In the genomic region with DNA sequence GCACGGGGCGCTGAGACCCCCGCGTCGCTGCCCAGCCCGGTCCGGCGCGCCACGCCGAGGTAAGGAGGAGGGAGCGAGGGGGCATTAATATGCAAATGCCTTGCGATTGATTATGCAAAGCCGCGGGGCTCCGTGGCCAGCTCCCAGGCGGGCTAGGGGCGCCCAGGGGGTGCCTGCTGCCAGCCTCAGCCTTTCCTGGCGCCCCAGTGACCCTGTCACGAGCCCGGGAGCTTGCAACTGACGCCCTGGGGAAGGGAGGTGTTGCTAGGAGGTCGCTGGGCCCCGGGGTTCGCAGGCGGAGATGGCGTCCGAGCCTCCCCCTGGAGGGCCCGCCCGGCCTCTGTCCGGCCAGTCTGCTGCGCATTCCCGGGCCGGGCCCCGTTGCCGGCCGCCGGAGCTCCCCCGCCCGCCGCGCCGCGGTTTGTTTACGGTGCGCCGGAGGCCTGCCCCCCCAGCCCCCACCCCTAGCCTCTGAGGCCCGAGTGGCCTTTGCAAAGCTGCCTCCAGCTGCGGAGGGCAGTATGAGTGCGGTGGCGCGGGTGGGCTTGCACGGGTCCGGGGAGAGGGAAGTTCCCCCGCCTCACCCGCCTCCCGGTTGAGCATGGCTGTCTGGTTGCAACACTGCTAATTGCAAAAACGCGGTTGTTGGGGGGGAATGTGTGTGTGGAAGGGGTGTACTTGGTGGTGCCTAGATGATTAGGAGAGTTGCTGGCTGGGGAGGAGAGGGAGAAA, we compare ENCODE assay signal across 8 cellular contexts. TPM values are rescaled to one million over a fixed set of nuclear protein-coding genes. Genes with fewer than 3 reads are reported as not detected.
DNase-seq lines count a peak whose midpoint lies in the region; ATAC-seq and TF ChIP-seq lines count a peak whose summit lies in the region.

No MANE protein-coding gene starts in this region.

- no peak for TF ChIP-seq CTCF in Calu3 (IDR thresholded peaks at IDR 0.05; ENCODE audit: unreplicated experiment)

- H3K79me2 ChIP-seq in GM23248 (ENCODE audit: insufficient read depth): peaks cover 41% of the 10 kb centered on the region

- ATAC-seq in left ventricle myocardium superior: peak; percentile 63

- H3K36me3 ChIP-seq in GM23248 (ENCODE audit: low read depth): no peaks in the 10 kb centered on the region
- H3K36me3 ChIP-seq in rectal smooth muscle tissue (ENCODE audit: control insufficient read depth, insufficient read depth, low read length): peaks cover 4% of the 10 kb centered on the region

- in situ Hi-C loops in GM23248 (cut with MboI): no loop called here

- BruUV-seq in Calu3 (replicated peaks; lab: Mats Ljungman, UMichigan): no TSS peak

- CTCF ChIA-PET in Calu3 (lab: Charles Lee): interaction anchor here (0.5 to 37.1 kb wide), 29 partner anchors 4 to 1992 kb away, joined by 3 to 1006 read pairs (median 5); partner anchors contain the start of genes CSF3, ERBB2, MED24 and MSL1

- H3K9me3 ChIP-seq in GM23248 (ENCODE audit: low read depth): no peaks in the 10 kb centered on the region

- peak overlapping the region; percentile 96 for H3K4me2 ChIP-seq in GM23248 (ENCODE audit: unreplicated experiment)

- peak overlapping the region; percentile 95 for H2AFZ ChIP-seq in GM23248

- H3K27me3 Mint-ChIP-seq in Calu3 (ENCODE audit: unreplicated experiment): peaks cover 45% of the 10 kb centered on the region
- H3K27me3 Mint-ChIP-seq in activated naive CD8-positive, alpha-beta T cell treated with anti-CD3 and anti-CD28 coated beads for 36 hours: no peaks in the 10 kb centered on the region

- DNase-seq in Calu3: peak; percentile 94
- DNase-seq in GM23248: peak; percentile 59
- DNase-seq in NCI-H1105 treated with DMSO at 0.1 percent for 48 hours (lab: John Stamatoyannopoulos, UW): peak; percentile 16
- DNase-seq in activated naive CD8-positive, alpha-beta T cell treated with anti-CD3 and anti-CD28 coated beads for 36 hours: peak; percentile 30
- DNase-seq in left ventricle myocardium superior: peak; percentile 70
- DNase-seq in NK-92 (lab: John Stamatoyannopoulos, UW; ENCODE audit: unreplicated experiment): no peak
- no peak for DNase-seq in NCI-H187 treated with DMSO at 0.1 percent for 48 hours (lab: John Stamatoyannopoulos, UW)

- peaks cover 40% of the 10 kb centered on the region for H3K36me3 Mint-ChIP-seq in Calu3 (ENCODE audit: insufficient read depth, unreplicated experiment)
- H3K36me3 Mint-ChIP-seq in activated naive CD8-positive, alpha-beta T cell treated with anti-CD3 and anti-CD28 coated beads for 36 hours: no peaks in the 10 kb centered on the region

- intact Hi-C loops in Calu3 (cut with micrococcal nuclease; ENCODE audit: unreplicated experiment): loop anchor here (1.0 kb wide), 6 partner anchors 8 to 105 kb away; partner anchors contain the start of gene MED24
- intact Hi-C loops in left ventricle myocardium superior (cut with micrococcal nuclease): loop anchor here (5.0 kb wide), 1 partner anchor 49 kb away; no protein-coding TSS in a partner anchor

- H3K9me2 ChIP-seq in GM23248 (ENCODE audit: insufficient read depth): no peaks in the 10 kb centered on the region

- H3K27me3 ChIP-seq in GM23248 (replicated peaks; ENCODE audit: insufficient read depth) (no peaks in the 10 kb centered on the region), rectal smooth muscle tissue (ENCODE audit: control insufficient read depth, insufficient read depth, low read length) (no peaks in the 10 kb centered on the region)

- H3K4me1 Mint-ChIP-seq in Calu3 (ENCODE audit: low read depth, unreplicated experiment): peaks cover 61% of the 10 kb centered on the region
- peaks cover 44% of the 10 kb centered on the region for H3K4me1 Mint-ChIP-seq in activated naive CD8-positive, alpha-beta T cell treated with anti-CD3 and anti-CD28 coated beads for 36 hours

- H3K4me3 Mint-ChIP-seq in Calu3 (ENCODE audit: low read depth, unreplicated experiment): peak overlapping the region; percentile 54
- H3K4me3 Mint-ChIP-seq in activated naive CD8-positive, alpha-beta T cell treated with anti-CD3 and anti-CD28 coated beads for 36 hours: peak overlapping the region; percentile 84

- 1 to 2% methylated on average over 37 to 42 of the region's 59 CpGs for whole genome bisulfite sequencing in GM23248 (ENCODE audit: low coverage in 1 of 2, low lambda C conversion rate in 2 of 2, missing lambda C conversion rate in 2 of 2), 2 experiments

- H3K27ac ChIP-seq in GM23248 (no peak overlapping the region), rectal smooth muscle tissue (ENCODE audit: low read depth, low read length) (peak overlapping the region; percentile 94)

- no peaks in the 10 kb centered on the region for H3K9me3 Mint-ChIP-seq in Calu3 (ENCODE audit: low read depth, unreplicated experiment)
- H3K9me3 Mint-ChIP-seq in activated naive CD8-positive, alpha-beta T cell treated with anti-CD3 and anti-CD28 coated beads for 36 hours: no peaks in the 10 kb centered on the region

- peaks cover 17% of the 10 kb centered on the region for H3F3A ChIP-seq in GM23248 (ENCODE audit: insufficient read depth)

- H3K9ac ChIP-seq in GM23248: peak overlapping the region; percentile 95
- H3K9ac ChIP-seq in rectal smooth muscle tissue (ENCODE audit: low read length): peak overlapping the region; percentile 81

- H3K4me1 ChIP-seq in GM23248 (ENCODE audit: insufficient read depth) (peaks cover 24% of the 10 kb centered on the region), rectal smooth muscle tissue (ENCODE audit: control insufficient read depth, insufficient read depth, low read length) (peaks cover 22% of the 10 kb centered on the region)

- peaks cover 6% of the 10 kb centered on the region; the same call in 1 of the 2 replicates for H4K20me1 ChIP-seq in GM23248 (ENCODE audit: insufficient read depth)

- H3K4me3 ChIP-seq in GM23248 (peak overlapping the region; percentile 99), rectal smooth muscle tissue (ENCODE audit: low read length) (peak overlapping the region; percentile 93)

- peak overlapping the region; percentile 7 for H3K27ac Mint-ChIP-seq in Calu3 (ENCODE audit: unreplicated experiment)
- peak overlapping the region; percentile 76 for H3K27ac Mint-ChIP-seq in activated naive CD8-positive, alpha-beta T cell treated with anti-CD3 and anti-CD28 coated beads for 36 hours

RNA-seq across cellular contexts. Expression of gene THRA, which starts 0.4 kb away (rescaled TPM):
- total RNA-seq in Calu3 (2022): 107 and 133 TPM in 2 replicates
- total RNA-seq in GM23248 (2014; rRNA removed; shearing (Covaris generic)): 33.3 and 36.2 TPM in 2 replicates
- 15.8 and 16.4 TPM in 2 replicates for polyA plus RNA-seq in GM23248 (2016; fragmentation: Nextera tagmentation; extraction: Ambion mirVana)
- 10 to 100 TPM; 11.4 to 12.1 TPM for total RNA-seq in activated naive CD8-positive, alpha-beta T cell treated with anti-CD3 and anti-CD28 coated beads for 36 hours
- total RNA-seq in left ventricle myocardium superior: 98.1 TPM

RNA-seq across cellular contexts. Expression of gene MED24, which starts 9.0 kb away (rescaled TPM):
- 679 and 725 TPM in 2 replicates for total RNA-seq in Calu3 (2022)
- 35.3 and 37.3 TPM in 2 replicates for total RNA-seq in GM23248 (2014; rRNA removed; shearing (Covaris generic))
- 33.6 and 35.2 TPM in 2 replicates for polyA plus RNA-seq in GM23248 (2016; fragmentation: Nextera tagmentation; extraction: Ambion mirVana)
- 100 to 1,000 TPM; 103 to 107 TPM for total RNA-seq in activated naive CD8-positive, alpha-beta T cell treated with anti-CD3 and anti-CD28 coated beads for 36 hours
- 56.9 TPM for total RNA-seq in left ventricle myocardium superior

RNA-seq across cellular contexts. Expression of gene NR1D1, which starts 37.2 kb away (rescaled TPM):
- 35.0 and 36.4 TPM in 2 replicates for total RNA-seq in Calu3 (2022)
- total RNA-seq in GM23248 (2014; rRNA removed; shearing (Covaris generic)): 0.76 and 2.4 TPM in 2 replicates
- polyA plus RNA-seq in GM23248 (2016; fragmentation: Nextera tagmentation; extraction: Ambion mirVana): 4.6 and 5.4 TPM in 2 replicates
- 1 to 10 TPM; 4.8 to 5.8 TPM for total RNA-seq in activated naive CD8-positive, alpha-beta T cell treated with anti-CD3 and anti-CD28 coated beads for 36 hours
- total RNA-seq in left ventricle myocardium superior: 21.5 TPM

RNA-seq across cellular contexts. Expression of gene CSF3, which starts 48.0 kb away (rescaled TPM):
- total RNA-seq in Calu3 (2022) (0.38 TPM in 1 of 2 replicates, not detected in the other), left ventricle myocardium superior (not detected)
- total RNA-seq in GM23248 (2014; rRNA removed; shearing (Covaris generic)): not detected in 2 replicates
- 0.13 TPM in 1 of 2 replicates, not detected in the other for polyA plus RNA-seq in GM23248 (2016; fragmentation: Nextera tagmentation; extraction: Ambion mirVana)
- total RNA-seq in activated naive CD8-positive, alpha-beta T cell treated with anti-CD3 and anti-CD28 coated beads for 36 hours: not detected

RNA-seq across cellular contexts. Expression of gene MSL1, which starts 58.6 kb away (rescaled TPM):
- 505 and 524 TPM in 2 replicates for total RNA-seq in Calu3 (2022)
- 45.3 and 76.1 TPM in 2 replicates for total RNA-seq in GM23248 (2014; rRNA removed; shearing (Covaris generic))
- polyA plus RNA-seq in GM23248 (2016; fragmentation: Nextera tagmentation; extraction: Ambion mirVana): 8.9 and 9.0 TPM in 2 replicates
- total RNA-seq in activated naive CD8-positive, alpha-beta T cell treated with anti-CD3 and anti-CD28 coated beads for 36 hours: 10 to 100 TPM; 62.7 to 66.7 TPM
- 49.1 TPM for total RNA-seq in left ventricle myocardium superior

Comparison
In these comparisons a context has a peak if more than half of its experiments do, and no peak if none do; other contexts are left out.
1. DNase-seq: peak in Calu3 (single experiment), GM23248 (single experiment), NCI-H1105 treated with DMSO at 0.1 percent for 48 hours (single experiment), activated naive CD8-positive, alpha-beta T cell treated with anti-CD3 and anti-CD28 coated beads for 36 hours (single experiment) and left ventricle myocardium superior (single experiment); none in NK-92 (single experiment) and NCI-H187 treated with DMSO at 0.1 percent for 48 hours (single experiment).